Comparison of ENCODE assay signal across 26 cellular contexts in the genomic region with DNA sequence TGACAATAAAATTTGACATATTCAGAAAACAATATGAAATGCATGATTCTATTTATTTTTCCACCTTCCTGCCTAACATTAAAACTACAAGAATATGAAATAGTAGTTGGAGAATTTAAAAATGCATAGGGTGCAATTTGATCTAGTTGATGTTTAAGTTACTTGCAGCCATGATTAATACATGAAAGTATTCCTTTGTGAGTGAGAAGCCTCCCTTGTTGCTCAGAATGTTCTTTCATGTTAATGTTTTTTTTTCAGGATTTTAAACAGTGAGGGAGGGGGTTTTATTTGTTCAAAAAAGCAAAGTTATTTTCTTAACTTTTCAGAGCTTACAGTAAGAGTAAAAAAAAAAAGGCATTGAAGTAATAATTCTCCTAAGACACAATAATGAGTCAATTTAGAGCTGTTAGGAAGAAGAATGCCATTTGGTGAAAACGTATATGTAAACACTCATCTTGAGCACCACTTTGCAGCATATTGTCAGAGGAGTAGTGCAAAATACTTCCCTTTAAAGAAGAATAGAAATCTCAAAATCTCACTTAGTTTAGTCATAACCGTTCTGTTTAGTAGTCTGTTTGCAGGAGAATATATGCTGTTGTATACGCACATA.
A peak's percentile ranks its signal among the peaks of the same experiment; 100 is the strongest.
DNase-seq lines count a peak whose midpoint lies in the region; ATAC-seq and TF ChIP-seq lines count a peak whose summit lies in the region.
"Had no signal": no experiment of that assay in that cellular context is flagged by ENCODE, and none has a peak within 500 bp of the region (broad histone marks: within the 10 kb centered on the region; RNA-seq: fewer than 3 reads in every experiment).

No MANE protein-coding gene starts in this region.

- no peak for TF ChIP-seq CTCF in CD4-positive, alpha-beta T cell (IDR thresholded peaks at IDR 0.05)
- no peak for TF ChIP-seq CTCF in HEK293 (tag by site-specific recombination; IDR thresholded peaks at IDR 0.05)
- TF ChIP-seq CTCF in RWPE1 (conservative IDR thresholded peaks at IDR 0.05; ENCODE audit: low read depth): no peak

- no peaks in the 10 kb centered on the region for H3K9me3 ChIP-seq in CD4-positive, alpha-beta T cell (ENCODE audit: control insufficient read depth, low read length)
- H3K9me3 ChIP-seq in HEK293 (ENCODE audit: control insufficient read depth, insufficient read depth, low read depth, low read length): no peaks in the 10 kb centered on the region
- H3K9me3 ChIP-seq: gastroesophageal sphincter, thyroid gland had no signal

- intact Hi-C loops in CD4-positive, alpha-beta T cell (cut with DNase I, micrococcal nuclease): no loop called here
- intact Hi-C loops in activated T-helper 2 cell treated with anti-CD3 and anti-CD28 coated beads, Interferon-gamma antibody, Interleukin-2, Interleukin-4, amounts not matched to agents 10 μg/mL and 5 μg/mL and 100 μg/mL, durations not matched to agents 14 hours and 24 hours and 36 hours (cut with micrococcal nuclease): no loop called here

- ATAC-seq in CD4-positive, alpha-beta T cell (ENCODE audit: poor library complexity): no peak
- ATAC-seq in HG03175 (IDR thresholded peaks at IDR 0.05; ENCODE audit: unreplicated experiment) (no peak), GM18868 (IDR thresholded peaks at IDR 0.05; ENCODE audit: unreplicated experiment) (no peak)
- ATAC-seq: CD8-positive, alpha-beta T cell; gastroesophageal sphincter; left cardiac atrium; naive thymus-derived CD8-positive, alpha-beta T cell; stimulated activated naive B cell treated with anti-CD40 and anti-IgM and Interleukin-4, amounts not matched to agents 10 μg/mL and 1 μg/mL and 100 μg/mL, for 72 hours had no signal

- H3K27ac ChIP-seq in CD4-positive, alpha-beta T cell (ENCODE audit: low read depth, low read length): no peak overlapping the region
- H3K27ac ChIP-seq in HEK293 (ENCODE audit: extremely low read depth, low read depth, low read length): no peak overlapping the region
- H3K27ac ChIP-seq in RWPE1: no peak overlapping the region
- H3K27ac ChIP-seq: gastroesophageal sphincter, thyroid gland had no signal

- DNase-seq in CD4-positive, alpha-beta T cell: no peak
- DNase-seq in RWPE1 (ENCODE audit: low spot score) (peak; percentile 3), iris pigment epithelial cell (ENCODE audit: low read depth) (peak; percentile 33), ecto neural progenitor cell (ENCODE audit: low spot score) (no peak)
- DNase-seq in activated T-helper 2 cell treated with anti-CD3 and anti-CD28 coated beads, Interferon-gamma antibody, Interleukin-2, Interleukin-4, amounts not matched to agents 10 μg/mL and 5 μg/mL and 100 μg/mL, durations not matched to agents 14 hours and 24 hours and 36 hours (ENCODE audit: low spot score): no peak
- DNase-seq: activated B cell treated with CpG ODN at 0.5 μM for 24 hours; activated CD4-positive, alpha-beta memory T cell treated with anti-CD3 and anti-CD28 coated beads for 36 hours; activated T-cell treated with anti-CD3 and anti-CD28 coated beads for 4 hours; amygdala; CD8-positive, alpha-beta T cell; left cardiac atrium; mesendoderm; naive thymus-derived CD8-positive, alpha-beta T cell; NCI-H146; NCI-H446; RPMI8226; stimulated activated CD4-positive, alpha-beta T cell treated with anti-CD3 and anti-CD28 coated beads, Interleukin-1b, Interleukin-23, amount 100 ng/mL, for 48 hours; stimulated activated naive B cell treated with anti-CD40 and anti-IgM and Interleukin-4, amounts not matched to agents 10 μg/mL and 1 μg/mL and 100 μg/mL, for 72 hours; T-helper 9 cell; thyroid gland had no signal

- H3K4me1 Mint-ChIP-seq in CD4-positive, alpha-beta T cell (ENCODE audit: low read depth): peaks cover 45% of the 10 kb centered on the region
- peaks cover 18% of the 10 kb centered on the region for H3K4me1 Mint-ChIP-seq in activated T-helper 2 cell treated with anti-CD3 and anti-CD28 coated beads, Interferon-gamma antibody, Interleukin-2, Interleukin-4, amounts not matched to agents 10 μg/mL and 5 μg/mL and 100 μg/mL, durations not matched to agents 14 hours and 24 hours and 36 hours (ENCODE audit: low read depth)
- H3K4me1 Mint-ChIP-seq: activated B cell treated with CpG ODN at 0.5 μM for 24 hours; central memory CD8-positive, alpha-beta T cell had no signal

- POLR2A ChIA-PET in CD4-positive, alpha-beta T cell (lab: Charles Lee): no interaction called here
- POLR2A ChIA-PET in HEK293 (lab: Yijun Ruan, JAX): no interaction called here
- POLR2A ChIA-PET in RWPE1 (lab: Yijun Ruan, JAX; ENCODE audit: low non-redundant PET): no interaction called here

- peaks cover 2% of the 10 kb centered on the region for H3K9me3 Mint-ChIP-seq in CD4-positive, alpha-beta T cell
- no peaks in the 10 kb centered on the region for H3K9me3 Mint-ChIP-seq in activated T-helper 2 cell treated with anti-CD3 and anti-CD28 coated beads, Interferon-gamma antibody, Interleukin-2, Interleukin-4, amounts not matched to agents 10 μg/mL and 5 μg/mL and 100 μg/mL, durations not matched to agents 14 hours and 24 hours and 36 hours
- H3K9me3 Mint-ChIP-seq: activated B cell treated with CpG ODN at 0.5 μM for 24 hours; activated CD4-positive, alpha-beta memory T cell treated with anti-CD3 and anti-CD28 coated beads for 36 hours; stimulated activated naive B cell treated with anti-CD40 and anti-IgM and Interleukin-4, amounts not matched to agents 10 μg/mL and 1 μg/mL and 100 μg/mL, for 72 hours had no signal

- H3K4me1 ChIP-seq in HEK293 (ENCODE audit: control insufficient read depth, insufficient read depth, low read length): peaks cover 7% of the 10 kb centered on the region
- H3K4me1 ChIP-seq: thyroid gland had no signal

- no peaks in the 10 kb centered on the region for H3K27me3 Mint-ChIP-seq in CD4-positive, alpha-beta T cell
- H3K27me3 Mint-ChIP-seq in activated T-helper 2 cell treated with anti-CD3 and anti-CD28 coated beads, Interferon-gamma antibody, Interleukin-2, Interleukin-4, amounts not matched to agents 10 μg/mL and 5 μg/mL and 100 μg/mL, durations not matched to agents 14 hours and 24 hours and 36 hours (ENCODE audit: low read depth): peaks cover 3% of the 10 kb centered on the region
- H3K27me3 Mint-ChIP-seq: activated B cell treated with CpG ODN at 0.5 μM for 24 hours; activated CD4-positive, alpha-beta memory T cell treated with anti-CD3 and anti-CD28 coated beads for 36 hours; central memory CD8-positive, alpha-beta T cell; naive thymus-derived CD8-positive, alpha-beta T cell; progenitor cell of endocrine pancreas; stimulated activated naive B cell treated with anti-CD40 and anti-IgM and Interleukin-4, amounts not matched to agents 10 μg/mL and 1 μg/mL and 100 μg/mL, for 72 hours had no signal

- H3K4me3 Mint-ChIP-seq in CD4-positive, alpha-beta T cell: no peak overlapping the region
- no peak overlapping the region for H3K4me3 Mint-ChIP-seq in activated T-helper 2 cell treated with anti-CD3 and anti-CD28 coated beads, Interferon-gamma antibody, Interleukin-2, Interleukin-4, amounts not matched to agents 10 μg/mL and 5 μg/mL and 100 μg/mL, durations not matched to agents 14 hours and 24 hours and 36 hours (ENCODE audit: low read depth)
- H3K4me3 Mint-ChIP-seq: activated B cell treated with CpG ODN at 0.5 μM for 24 hours; activated CD4-positive, alpha-beta memory T cell treated with anti-CD3 and anti-CD28 coated beads for 36 hours; CD8-positive, alpha-beta T cell; central memory CD8-positive, alpha-beta T cell; naive thymus-derived CD8-positive, alpha-beta T cell; stimulated activated naive B cell treated with anti-CD40 and anti-IgM and Interleukin-4, amounts not matched to agents 10 μg/mL and 1 μg/mL and 100 μg/mL, for 72 hours had no signal

- CTCF ChIA-PET in CD4-positive, alpha-beta T cell (lab: Charles Lee): no interaction called here
- CTCF ChIA-PET in HEK293 (lab: Yijun Ruan, JAX) (no interaction called here), RWPE1 (lab: Yijun Ruan, JAX) (interaction anchor here (0.6 kb wide), 1 partner anchor 13 kb away, joined by 3 read pairs; no protein-coding TSS in a partner anchor)

- no peaks in the 10 kb centered on the region for H3K27me3 ChIP-seq in CD4-positive, alpha-beta T cell (ENCODE audit: control insufficient read depth, insufficient read depth, low read length)
- H3K27me3 ChIP-seq: gastroesophageal sphincter, thyroid gland had no signal

- peak overlapping the region; percentile 15 for H3K27ac Mint-ChIP-seq in CD4-positive, alpha-beta T cell
- H3K27ac Mint-ChIP-seq in activated T-helper 2 cell treated with anti-CD3 and anti-CD28 coated beads, Interferon-gamma antibody, Interleukin-2, Interleukin-4, amounts not matched to agents 10 μg/mL and 5 μg/mL and 100 μg/mL, durations not matched to agents 14 hours and 24 hours and 36 hours: no peak overlapping the region
- H3K27ac Mint-ChIP-seq: activated B cell treated with CpG ODN at 0.5 μM for 24 hours; activated CD4-positive, alpha-beta memory T cell treated with anti-CD3 and anti-CD28 coated beads for 36 hours; CD8-positive, alpha-beta T cell; progenitor cell of endocrine pancreas; stimulated activated naive B cell treated with anti-CD40 and anti-IgM and Interleukin-4, amounts not matched to agents 10 μg/mL and 1 μg/mL and 100 μg/mL, for 72 hours had no signal

- no peak overlapping the region for H3K4me3 ChIP-seq in HEK293 (ENCODE audit: low read depth, low read length)
- H3K4me3 ChIP-seq: gastroesophageal sphincter, thyroid gland had no signal

- H3K36me3 ChIP-seq in HEK293 (ENCODE audit: control insufficient read depth in 2 of 2, insufficient read depth in 1 of 2, low read length in 2 of 2): no peaks in the 10 kb centered on the region
- H3K36me3 ChIP-seq: gastroesophageal sphincter, thyroid gland had no signal

- H3K36me3 Mint-ChIP-seq in CD4-positive, alpha-beta T cell (ENCODE audit: low read depth): no peaks in the 10 kb centered on the region
- H3K36me3 Mint-ChIP-seq in activated T-helper 2 cell treated with anti-CD3 and anti-CD28 coated beads, Interferon-gamma antibody, Interleukin-2, Interleukin-4, amounts not matched to agents 10 μg/mL and 5 μg/mL and 100 μg/mL, durations not matched to agents 14 hours and 24 hours and 36 hours (ENCODE audit: low read depth): no peaks in the 10 kb centered on the region
- H3K36me3 Mint-ChIP-seq: activated CD4-positive, alpha-beta memory T cell treated with anti-CD3 and anti-CD28 coated beads for 36 hours; CD8-positive, alpha-beta T cell; stimulated activated naive B cell treated with anti-CD40 and anti-IgM and Interleukin-4, amounts not matched to agents 10 μg/mL and 1 μg/mL and 100 μg/mL, for 72 hours had no signal

Comparison
In these comparisons a context has a peak if more than half of its experiments do, and no peak if none do; other contexts are left out.
1. DNase-seq: peak in RWPE1 (single experiment) and iris pigment epithelial cell (single experiment); none in CD4-positive, alpha-beta T cell (0 of 10), activated T-helper 2 cell treated with anti-CD3 and anti-CD28 coated beads, Interferon-gamma antibody, Interleukin-2, Interleukin-4, amounts not matched to agents 10 μg/mL and 5 μg/mL and 100 μg/mL, durations not matched to agents 14 hours and 24 hours and 36 hours (single experiment) and ecto neural progenitor cell (single experiment).